18 cellular contexts compared by ENCODE assay signal in genomic region chr4:173269280-173269679, GRCh38.
DNase-seq lines count a peak whose midpoint lies in the region; ATAC-seq and TF ChIP-seq lines count a peak whose summit lies in the region.
"Had no signal": no experiment of that assay in that cellular context is flagged by ENCODE, and none has a peak within 500 bp of the region (broad histone marks: within the 10 kb centered on the region; RNA-seq: fewer than 3 reads in every experiment).

No MANE protein-coding gene starts in this region.

- no peak for ATAC-seq in gastrocnemius medialis
- ATAC-seq: A549, GM12878 had no signal

- H3K36me3 ChIP-seq in gastrocnemius medialis, result no peaks in the 10 kb centered on the region
- H3K36me3 ChIP-seq: Peyer's patch had no signal

- H3K4me3 ChIP-seq in gastrocnemius medialis, result no peak overlapping the region
- H3K4me3 ChIP-seq: A549, GM12878, Peyer's patch had no signal

- no peak overlapping the region for H3K27ac ChIP-seq in gastrocnemius medialis
- H3K27ac ChIP-seq: A549, Peyer's patch had no signal

- H3K27me3 ChIP-seq in gastrocnemius medialis, result no peaks in the 10 kb centered on the region
- H3K27me3 ChIP-seq: Peyer's patch had no signal

- no peak for TF ChIP-seq EP300 in Ishikawa (IDR thresholded peaks at IDR 0.05; ENCODE audit: borderline replicate concordance)

- intact Hi-C loops in gastrocnemius medialis (cut with DNase I; ENCODE audit: low total_unique reads), result no loop called here

- peak; percentile 2 for DNase-seq in NCI-H2227 (lab: John Stamatoyannopoulos, UW; ENCODE audit: unreplicated experiment)
- no peak for DNase-seq in NCI-H2227 treated with DMSO at 0.1 percent for 48 hours (lab: John Stamatoyannopoulos, UW)
- DNase-seq in NCI-H345 treated with DMSO at 0.1 percent for 48 hours (lab: John Stamatoyannopoulos, UW; ENCODE audit: unreplicated experiment), result peak; percentile 11
- peak; percentile 34 for DNase-seq in cerebellum (ENCODE audit: low spot score)
- no peak for DNase-seq in T-helper 2 cell
- no peak for DNase-seq in gastrocnemius medialis
- DNase-seq: DMS79 treated with DMSO at 0.1 percent for 48 hours, H9, HFFc6, MM.1S, NCI-H1048, NCI-H2029 treated with DMSO at 0.1 percent for 48 hours, NCI-H226, NCI-H524 treated with DMSO at 0.1 percent for 48 hours, Peyer's patch had no signal

- no peak for TF ChIP-seq CTCF in gastrocnemius medialis (IDR thresholded peaks at IDR 0.05 in 4 of 5, conservative IDR thresholded peaks at IDR 0.05 in 1 of 5)

- in situ Hi-C loops in gastrocnemius medialis (cut with MboI; ENCODE audit: low sequenced_read_pairs in 4 of 4), result no loop called here

- TF ChIP-seq RAD21 in Ishikawa (IDR thresholded peaks at IDR 0.05; ENCODE audit: low read depth), result no peak

- H3K4me1 ChIP-seq in gastrocnemius medialis, result peaks cover 0 to 8% of the 10 kb centered on the region in 2 donors
- H3K4me1 ChIP-seq: A549 had no signal

- H3K9me3 ChIP-seq in gastrocnemius medialis, result no peaks in the 10 kb centered on the region
- H3K9me3 ChIP-seq: A549, Peyer's patch had no signal

- no peak for TF ChIP-seq POLR2A in gastrocnemius medialis (IDR thresholded peaks at IDR 0.05)

TF ChIP-seq in Ishikawa, 13 proteins besides CTCF, POLR2A, EP300 and RAD21:
- peak; percentile 25; the same call in 1 of the 2 replicates for TF ChIP-seq NFIC (IDR thresholded peaks at IDR 0.05)
- no peak for TF ChIP-seq EGR1 (IDR thresholded peaks at IDR 0.05)

Comparison
In these comparisons a context has a peak if more than half of its experiments do, and no peak if none do; other contexts are left out.
1. DNase-seq: peak in NCI-H2227 (single experiment), NCI-H345 treated with DMSO at 0.1 percent for 48 hours (single experiment) and cerebellum (single experiment); none in NCI-H2227 treated with DMSO at 0.1 percent for 48 hours (single experiment), T-helper 2 cell (0 of 5) and gastrocnemius medialis (0 of 2).